19 cellular contexts compared by ENCODE assay signal in genomic region chr16:27722266-27722636, GRCh38.
A peak's percentile ranks its signal among the peaks of the same experiment; 100 is the strongest.
DNase-seq lines count a peak whose midpoint lies in the region; ATAC-seq and TF ChIP-seq lines count a peak whose summit lies in the region.
"Had no signal": no experiment of that assay in that cellular context is flagged by ENCODE, and none has a peak within 500 bp of the region (broad histone marks: within the 10 kb centered on the region; RNA-seq: fewer than 3 reads in every experiment).

No MANE protein-coding gene starts in this region.

- H3K27me3 ChIP-seq in left ventricle myocardium inferior (ENCODE audit: low read depth) (no peaks in the 10 kb centered on the region), muscle layer of duodenum (ENCODE audit: low read depth, low read length) (no peaks in the 10 kb centered on the region)
- H3K27me3 ChIP-seq: cardiac muscle cell, left lung had no signal

- intact Hi-C loops in left ventricle myocardium inferior (cut with micrococcal nuclease): no loop called here
- intact Hi-C loops in left ventricle myocardium superior (cut with micrococcal nuclease): no loop called here

- DNase-seq in left ventricle myocardium inferior (no peak), left ventricle myocardium superior (no peak), SIG-M5 treated with dmso at 0.1 percent for 504 hours (lab: John Stamatoyannopoulos, UW; ENCODE audit: unreplicated experiment) (no peak)
- DNase-seq: activated B cell treated with CpG ODN at 0.5 μM for 24 hours; activated naive CD8-positive, alpha-beta T cell treated with anti-CD3 and anti-CD28 coated beads, Interleukin-2, amount 50 U/mL, for 24 hours; endodermal cell; left lung; naive thymus-derived CD4-positive, alpha-beta T cell; NCI-H1417; NCI-H226; NK-92 treated with Interleukin-12 subunit alpha and Interleukin-12 subunit beta, amount 100 ng/mL, for 24 hours had no signal

- H3K27ac ChIP-seq in left ventricle myocardium inferior (replicated peaks): peak overlapping the region; percentile 54
- H3K27ac ChIP-seq in cingulate gyrus (ENCODE audit: low read depth, low read length): peak overlapping the region; percentile 99
- H3K27ac ChIP-seq in muscle layer of duodenum (ENCODE audit: low read length): peak overlapping the region; percentile 67
- H3K27ac ChIP-seq: cardiac muscle cell, left lung, prostate gland, RWPE1 had no signal

- H3K36me3 ChIP-seq in left ventricle myocardium inferior (peaks cover 21% of the 10 kb centered on the region), muscle layer of duodenum (ENCODE audit: control insufficient read depth in 1 of 2, insufficient read depth in 2 of 2, low read length in 2 of 2) (peaks cover 0 to 17% of the 10 kb centered on the region in 2 donors)
- H3K36me3 ChIP-seq: cardiac muscle cell, prostate gland had no signal

- no peak for TF ChIP-seq CTCF in left ventricle myocardium inferior (IDR thresholded peaks at IDR 0.05; ENCODE audit: borderline replicate concordance)

- H3K4me1 ChIP-seq in left ventricle myocardium inferior (peaks cover 19% of the 10 kb centered on the region), muscle layer of duodenum (ENCODE audit: control insufficient read depth in 1 of 2, insufficient read depth in 2 of 2, low read length in 2 of 2) (peaks cover 21 to 26% of the 10 kb centered on the region in 2 donors)
- H3K4me1 ChIP-seq: left lung had no signal

- no peak for ATAC-seq in left ventricle myocardium superior
- no peak for ATAC-seq in HG03097 (IDR thresholded peaks at IDR 0.05; ENCODE audit: low FRiP score, unreplicated experiment)
- ATAC-seq in GM19023 (IDR thresholded peaks at IDR 0.05; ENCODE audit: unreplicated experiment): no peak
- no peak for ATAC-seq in GM19395 (IDR thresholded peaks at IDR 0.05; ENCODE audit: unreplicated experiment)
- ATAC-seq: activated naive CD8-positive, alpha-beta T cell treated with anti-CD3 and anti-CD28 coated beads, Interleukin-2, amount 50 U/mL, for 24 hours; naive thymus-derived CD4-positive, alpha-beta T cell had no signal

- H3K4me3 ChIP-seq in left ventricle myocardium inferior: no peak overlapping the region
- H3K4me3 ChIP-seq in muscle layer of duodenum (ENCODE audit: low read depth in 1 of 2, low read length in 2 of 2): no peak overlapping the region
- H3K4me3 ChIP-seq: cardiac muscle cell, left lung, prostate gland had no signal

- no peaks in the 10 kb centered on the region for H3K9me3 ChIP-seq in left ventricle myocardium inferior (replicated peaks)
- H3K9me3 ChIP-seq in muscle layer of duodenum (ENCODE audit: control insufficient read depth in 1 of 2, low read length in 2 of 2): no peaks in the 10 kb centered on the region
- H3K9me3 ChIP-seq: left lung, prostate gland had no signal
